1 cellular context compared by ENCODE assay signal in the genomic region with DNA sequence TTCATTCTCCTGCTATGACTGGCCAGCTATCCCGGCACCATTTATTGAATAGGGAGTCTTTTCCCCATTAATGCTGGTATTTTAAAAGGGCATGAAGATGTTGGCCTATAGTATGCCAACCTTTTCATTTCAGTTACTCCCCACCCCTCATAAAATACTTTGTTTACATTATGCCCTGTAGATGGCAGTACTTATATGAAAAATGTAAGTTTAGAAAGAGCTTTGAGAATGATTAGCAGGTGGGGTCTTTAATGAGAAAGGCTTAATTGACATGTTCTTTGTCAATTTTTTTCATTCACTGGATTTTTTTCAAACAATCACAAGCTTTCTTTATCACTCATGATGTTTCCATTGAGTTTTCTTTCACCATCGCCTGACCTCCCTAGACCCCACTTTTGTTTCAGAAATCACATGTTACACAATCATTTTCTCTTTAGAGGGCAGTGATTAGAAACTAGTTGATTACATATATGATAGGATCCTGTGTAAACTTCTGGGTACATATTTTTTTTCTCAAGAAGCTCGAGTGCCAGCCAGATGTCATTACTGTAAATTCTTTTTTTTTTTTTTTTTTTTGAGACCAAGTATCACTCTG.
TF ChIP-seq lines count a peak whose summit lies in the region.

No MANE protein-coding gene starts in this region.

TF ChIP-seq in SK-N-SH treated with all-trans-retinoic acid at 6 μM for 48 hours, 23 proteins besides CTCF, POLR2A, EP300 and RAD21 (continued from another document):
- TF ChIP-seq ZC3H10 (CRISPR knock-in tag; IDR thresholded peaks at IDR 0.05), result no peak
- TF ChIP-seq TOX (CRISPR knock-in tag; IDR thresholded peaks at IDR 0.05; ENCODE audit: borderline replicate concordance), result no peak
- TF ChIP-seq SNAI2 (CRISPR knock-in tag; IDR thresholded peaks at IDR 0.05), result no peak
